1 cellular context compared by ENCODE assay signal in the genomic region with DNA sequence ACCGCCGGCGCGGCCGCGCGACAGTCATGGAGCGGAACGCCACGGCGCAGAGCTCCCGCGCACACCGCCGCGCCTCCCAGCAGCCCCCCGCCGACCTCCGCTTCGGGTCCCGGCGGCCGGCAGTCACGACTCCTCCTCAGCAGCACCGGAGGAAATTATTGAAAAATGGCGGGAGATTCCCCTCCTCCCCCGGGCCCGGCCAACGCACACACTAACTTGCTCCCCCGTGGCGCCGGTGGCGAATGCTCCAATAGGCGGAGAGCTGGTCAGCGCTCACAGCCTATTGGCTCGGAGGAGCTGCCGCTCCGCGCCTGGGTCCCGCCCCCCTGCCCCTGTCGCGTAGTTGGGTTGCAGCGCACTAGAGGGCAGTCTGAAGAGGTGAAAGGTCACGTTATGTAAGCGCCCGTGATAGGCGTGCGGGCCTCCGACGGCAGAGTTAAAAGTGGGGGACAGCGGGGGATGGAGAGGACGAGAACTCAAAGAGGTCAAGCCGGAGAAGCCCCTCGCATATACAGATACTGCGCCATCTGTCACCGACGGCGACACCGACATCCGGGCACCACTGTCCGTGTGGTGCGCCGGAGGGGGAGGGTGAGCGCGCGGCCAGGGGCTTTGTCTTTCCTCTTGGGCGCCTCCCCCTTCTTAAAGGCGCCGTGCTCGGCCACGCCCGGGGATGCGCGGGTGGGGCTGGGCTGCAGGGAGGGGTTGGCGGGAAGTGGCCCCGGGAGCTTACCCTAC.
TF ChIP-seq lines count a peak whose summit lies in the region.

A gene with protein sequence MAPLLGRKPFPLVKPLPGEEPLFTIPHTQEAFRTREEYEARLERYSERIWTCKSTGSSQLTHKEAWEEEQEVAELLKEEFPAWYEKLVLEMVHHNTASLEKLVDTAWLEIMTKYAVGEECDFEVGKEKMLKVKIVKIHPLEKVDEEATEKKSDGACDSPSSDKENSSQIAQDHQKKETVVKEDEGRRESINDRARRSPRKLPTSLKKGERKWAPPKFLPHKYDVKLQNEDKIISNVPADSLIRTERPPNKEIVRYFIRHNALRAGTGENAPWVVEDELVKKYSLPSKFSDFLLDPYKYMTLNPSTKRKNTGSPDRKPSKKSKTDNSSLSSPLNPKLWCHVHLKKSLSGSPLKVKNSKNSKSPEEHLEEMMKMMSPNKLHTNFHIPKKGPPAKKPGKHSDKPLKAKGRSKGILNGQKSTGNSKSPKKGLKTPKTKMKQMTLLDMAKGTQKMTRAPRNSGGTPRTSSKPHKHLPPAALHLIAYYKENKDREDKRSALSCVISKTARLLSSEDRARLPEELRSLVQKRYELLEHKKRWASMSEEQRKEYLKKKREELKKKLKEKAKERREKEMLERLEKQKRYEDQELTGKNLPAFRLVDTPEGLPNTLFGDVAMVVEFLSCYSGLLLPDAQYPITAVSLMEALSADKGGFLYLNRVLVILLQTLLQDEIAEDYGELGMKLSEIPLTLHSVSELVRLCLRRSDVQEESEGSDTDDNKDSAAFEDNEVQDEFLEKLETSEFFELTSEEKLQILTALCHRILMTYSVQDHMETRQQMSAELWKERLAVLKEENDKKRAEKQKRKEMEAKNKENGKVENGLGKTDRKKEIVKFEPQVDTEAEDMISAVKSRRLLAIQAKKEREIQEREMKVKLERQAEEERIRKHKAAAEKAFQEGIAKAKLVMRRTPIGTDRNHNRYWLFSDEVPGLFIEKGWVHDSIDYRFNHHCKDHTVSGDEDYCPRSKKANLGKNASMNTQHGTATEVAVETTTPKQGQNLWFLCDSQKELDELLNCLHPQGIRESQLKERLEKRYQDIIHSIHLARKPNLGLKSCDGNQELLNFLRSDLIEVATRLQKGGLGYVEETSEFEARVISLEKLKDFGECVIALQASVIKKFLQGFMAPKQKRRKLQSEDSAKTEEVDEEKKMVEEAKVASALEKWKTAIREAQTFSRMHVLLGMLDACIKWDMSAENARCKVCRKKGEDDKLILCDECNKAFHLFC (N-terminal part only) (minus strand): TSS at position 213 of the 738 bp plus-strand sequence. CDS start 360 bp downstream, outside the sequence.

TF ChIP-seq in HCT116, 20 proteins besides CTCF, POLR2A, EP300 and RAD21 (continued from another document):
- TF ChIP-seq, protein P1, sequence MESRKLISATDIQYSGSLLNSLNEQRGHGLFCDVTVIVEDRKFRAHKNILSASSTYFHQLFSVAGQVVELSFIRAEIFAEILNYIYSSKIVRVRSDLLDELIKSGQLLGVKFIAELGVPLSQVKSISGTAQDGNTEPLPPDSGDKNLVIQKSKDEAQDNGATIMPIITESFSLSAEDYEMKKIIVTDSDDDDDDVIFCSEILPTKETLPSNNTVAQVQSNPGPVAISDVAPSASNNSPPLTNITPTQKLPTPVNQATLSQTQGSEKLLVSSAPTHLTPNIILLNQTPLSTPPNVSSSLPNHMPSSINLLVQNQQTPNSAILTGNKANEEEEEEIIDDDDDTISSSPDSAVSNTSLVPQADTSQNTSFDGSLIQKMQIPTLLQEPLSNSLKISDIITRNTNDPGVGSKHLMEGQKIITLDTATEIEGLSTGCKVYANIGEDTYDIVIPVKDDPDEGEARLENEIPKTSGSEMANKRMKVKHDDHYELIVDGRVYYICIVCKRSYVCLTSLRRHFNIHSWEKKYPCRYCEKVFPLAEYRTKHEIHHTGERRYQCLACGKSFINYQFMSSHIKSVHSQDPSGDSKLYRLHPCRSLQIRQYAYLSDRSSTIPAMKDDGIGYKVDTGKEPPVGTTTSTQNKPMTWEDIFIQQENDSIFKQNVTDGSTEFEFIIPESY (IDR thresholded peaks at IDR 0.05; ENCODE audit: extremely low read depth, insufficient replicate concordance, low read length) = peak; percentile 57
- TF ChIP-seq SP1 (IDR thresholded peaks at IDR 0.05; ENCODE audit: low read depth) = peak; percentile 97
- peak; percentile 31; the same call in 1 of the 2 replicates for TF ChIP-seq SIN3A (IDR thresholded peaks at IDR 0.05; ENCODE audit: low read depth)
- TF ChIP-seq MAX (IDR thresholded peaks at IDR 0.05) = peak; percentile 87
